In the genomic region with DNA sequence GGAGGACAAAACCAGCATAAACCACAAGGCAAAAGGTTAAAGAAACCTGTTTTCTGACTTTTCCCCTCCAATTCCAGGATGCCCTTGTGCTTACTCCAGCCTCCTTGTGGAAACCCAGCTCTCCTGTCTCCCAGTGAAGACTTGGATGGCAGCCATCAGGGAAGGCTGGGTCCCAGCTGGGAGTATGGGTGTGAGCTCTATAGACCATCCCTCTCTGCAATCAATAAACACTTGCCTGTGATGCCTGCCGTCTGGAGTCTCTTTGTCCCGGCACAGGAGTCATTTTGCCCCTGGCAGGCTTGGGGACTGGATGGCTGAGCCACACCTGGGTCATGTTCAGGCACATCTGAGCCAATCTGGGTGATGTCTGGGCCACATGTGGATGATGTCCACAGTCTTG, we compare ENCODE assay signal across 25 cellular contexts. TPM values are rescaled to one million over a fixed set of nuclear protein-coding genes. Genes with fewer than 3 reads are reported as not detected.
DNase-seq lines count a peak whose midpoint lies in the region; ATAC-seq, FAIRE-seq and TF ChIP-seq lines count a peak whose summit lies in the region.
"Had no signal": no experiment of that assay in that cellular context is flagged by ENCODE, and none has a peak within 500 bp of the region (broad histone marks: within the 10 kb centered on the region; RNA-seq: fewer than 3 reads in every experiment).

No MANE protein-coding gene starts in this region.

- H3K27ac Mint-ChIP-seq in T-cell, result no peak overlapping the region
- H3K27ac Mint-ChIP-seq: CD14-positive monocyte had no signal

- TF ChIP-seq EP300 in HepG2 (IDR thresholded peaks at IDR 0.05; ENCODE audit: low read depth in 2 of 2, low read length in 2 of 2) (no peak), HepG2 (CRISPR knock-in tag; IDR thresholded peaks at IDR 0.05; ENCODE audit: borderline replicate concordance) (no peak)

- H3K4me3 ChIP-seq in HepG2 (replicated peaks in 1 of 3; ENCODE audit: insufficient read depth in 1 of 3, low read depth in 2 of 3, low read length in 3 of 3), result no peak overlapping the region
- H3K4me3 ChIP-seq in right lobe of liver, result no peak overlapping the region
- no peak overlapping the region for H3K4me3 ChIP-seq in epithelial cell of esophagus (ENCODE audit: low read length)

- peaks cover 0 to 3% of the 10 kb centered on the region in 2 donors for H3K27me3 Mint-ChIP-seq in T-cell

- BruUV-seq in HepG2 (replicated peaks; lab: Mats Ljungman, UMichigan), result no TSS peak

- H3K4me2 ChIP-seq in HepG2 (ENCODE audit: low read depth, low read length), result no peak overlapping the region

- no peaks in the 10 kb centered on the region for H4K20me1 ChIP-seq in HepG2 (ENCODE audit: insufficient read depth, low read length)

- POLR2A ChIA-PET in HepG2 (lab: Yijun Ruan, JAX), result no interaction called here
- POLR2A ChIA-PET in T-cell (lab: Charles Lee), result no interaction called here

- no peak for FAIRE-seq in HepG2 (lab: Jason Lieb, UNC)
- FAIRE-seq: GM12892, GM18507 had no signal

- TF ChIP-seq RAD21 in HepG2 (CRISPR knock-in tag; IDR thresholded peaks at IDR 0.05), result no peak

- no peaks in the 10 kb centered on the region for H3K36me3 Mint-ChIP-seq in T-cell
- H3K36me3 Mint-ChIP-seq: CD14-positive monocyte had no signal

- H3K36me3 ChIP-seq in HepG2 (replicated peaks in 1 of 2; ENCODE audit: control insufficient read depth in 1 of 2, insufficient read depth in 2 of 2, low read length in 2 of 2) (no peaks in the 10 kb centered on the region), right lobe of liver (no peaks in the 10 kb centered on the region)

- H3K9ac ChIP-seq in HepG2 (ENCODE audit: insufficient read depth, low read depth, low read length), result no peak overlapping the region

- no peaks in the 10 kb centered on the region for H3K9me3 ChIP-seq in HepG2 (ENCODE audit: low read length)
- no peaks in the 10 kb centered on the region for H3K9me3 ChIP-seq in right lobe of liver

- TF ChIP-seq POLR2A in HepG2 (IDR thresholded peaks at IDR 0.05; ENCODE audit: insufficient read depth in 1 of 2, low read depth in 2 of 2, low read length in 2 of 2), result no peak
- no peak for TF ChIP-seq POLR2A in right lobe of liver (IDR thresholded peaks at IDR 0.05)

- H3K4me1 ChIP-seq in HepG2 (ENCODE audit: insufficient read depth, low read length), result peaks cover 12% of the 10 kb centered on the region; the same call in 1 of the 2 replicates
- no peaks in the 10 kb centered on the region for H3K4me1 ChIP-seq in right lobe of liver

- H3K27ac ChIP-seq in HepG2 (ENCODE audit: extremely low read length, insufficient read depth, low read length) (no peak overlapping the region), right lobe of liver (no peak overlapping the region)
- H3K27ac ChIP-seq: 22Rv1 had no signal

- CTCF ChIA-PET in HepG2 (lab: Yijun Ruan, JAX; ENCODE audit: low intra/inter-chr PET ratio, low total read pairs), result no interaction called here
- CTCF ChIA-PET in T-cell (lab: Charles Lee), result no interaction called here

- intact Hi-C loops in HepG2 (cut with micrococcal nuclease; ENCODE audit: unreplicated experiment) (no loop called here), right lobe of liver (cut with DNase I) (no loop called here)

- H3K4me1 Mint-ChIP-seq in T-cell, result no peaks in the 10 kb centered on the region
- H3K4me1 Mint-ChIP-seq: CD14-positive monocyte had no signal

- H3K4me3 Mint-ChIP-seq in T-cell, result no peak overlapping the region
- H3K4me3 Mint-ChIP-seq: CD14-positive monocyte had no signal

- no peak overlapping the region for H2AFZ ChIP-seq in HepG2 (ENCODE audit: low read length)

- in situ Hi-C loops in HepG2 (cut with HindIII; ENCODE audit: extremely low pct_ligation_motif_present, low pct_unique_long_range_greater_than_20kb), result no loop called here

- no peaks in the 10 kb centered on the region for H3K79me2 ChIP-seq in HepG2 (ENCODE audit: insufficient read depth, low read length)

- ATAC-seq in HepG2, result no peak; the same call in 2 of the 3 replicates
- ATAC-seq in right lobe of liver, result no peak
- ATAC-seq in T-cell (replicated peaks in 1 of 4), result no peak
- ATAC-seq: HCT116, PC-3 had no signal

- DNase-seq in DMS 273 (lab: John Stamatoyannopoulos, UW; ENCODE audit: unreplicated experiment), result peak; percentile 44
- DNase-seq in DMS 273 treated with DMSO at 0.1 percent for 48 hours (lab: John Stamatoyannopoulos, UW), result no peak
- DNase-seq in HepG2 (ENCODE audit: low spot score), result no peak
- DNase-seq in right lobe of liver, result no peak
- peak; percentile 24 for DNase-seq in epithelial cell of esophagus (ENCODE audit: low read depth)
- DNase-seq in activated effector memory CD4-positive, alpha-beta T cell treated with anti-CD3 and anti-CD28 coated beads, Interleukin-2, amount 50 U/mL, for 16 hours, result no peak
- no peak for DNase-seq in T-cell
- no peak for DNase-seq in GM10266 (ENCODE audit: extremely low spot score)
- DNase-seq: GOT3, KG1, NCI-H1417, NCI-H2029 treated with DMSO at 0.1 percent for 48 hours, NCI-H2227 treated with DMSO at 0.1 percent for 48 hours, NCI-H774, PC-3, RPMI8226, SIG-M5, T1000 had no signal

- 0% methylated on average over 2 of the region's 2 CpGs for WGBS in HepG2 (ENCODE audit: low lambda C conversion rate)
- WGBS in right lobe of liver (ENCODE audit: insufficient coverage, low coverage, low lambda C conversion rate, missing lambda C conversion rate), result 75% methylated on average over 2 of the region's 2 CpGs

- no peaks in the 10 kb centered on the region for H3K9me3 Mint-ChIP-seq in T-cell

- no peak for TF ChIP-seq CTCF in HepG2 (CRISPR knock-in tag; IDR thresholded peaks at IDR 0.05)
- no peak for TF ChIP-seq CTCF in right lobe of liver (IDR thresholded peaks at IDR 0.05)
- no peak for TF ChIP-seq CTCF in epithelial cell of esophagus (IDR thresholded peaks at IDR 0.05; ENCODE audit: insufficient read depth, low read depth, low read length, missing control alignments)
- no peak for TF ChIP-seq CTCF in GM10266 (IDR thresholded peaks at IDR 0.05; ENCODE audit: control insufficient read depth, insufficient read depth, low read depth, missing control alignments)

- H3K27me3 ChIP-seq in HepG2 (ENCODE audit: control insufficient read depth in 1 of 2, insufficient read depth in 2 of 2, low read length in 2 of 2) (peaks cover 0 to 14% of the 10 kb centered on the region in 2 experiments; a peak in 2 of 5 replicates), right lobe of liver (no peaks in the 10 kb centered on the region)

TF ChIP-seq in HepG2, 621 proteins besides CTCF, POLR2A, EP300 and RAD21:
- TF ChIP-seq ZNF773 (CRISPR knock-in tag; IDR thresholded peaks at IDR 0.05; ENCODE audit: borderline replicate concordance), result no peak
- TF ChIP-seq, protein P1, sequence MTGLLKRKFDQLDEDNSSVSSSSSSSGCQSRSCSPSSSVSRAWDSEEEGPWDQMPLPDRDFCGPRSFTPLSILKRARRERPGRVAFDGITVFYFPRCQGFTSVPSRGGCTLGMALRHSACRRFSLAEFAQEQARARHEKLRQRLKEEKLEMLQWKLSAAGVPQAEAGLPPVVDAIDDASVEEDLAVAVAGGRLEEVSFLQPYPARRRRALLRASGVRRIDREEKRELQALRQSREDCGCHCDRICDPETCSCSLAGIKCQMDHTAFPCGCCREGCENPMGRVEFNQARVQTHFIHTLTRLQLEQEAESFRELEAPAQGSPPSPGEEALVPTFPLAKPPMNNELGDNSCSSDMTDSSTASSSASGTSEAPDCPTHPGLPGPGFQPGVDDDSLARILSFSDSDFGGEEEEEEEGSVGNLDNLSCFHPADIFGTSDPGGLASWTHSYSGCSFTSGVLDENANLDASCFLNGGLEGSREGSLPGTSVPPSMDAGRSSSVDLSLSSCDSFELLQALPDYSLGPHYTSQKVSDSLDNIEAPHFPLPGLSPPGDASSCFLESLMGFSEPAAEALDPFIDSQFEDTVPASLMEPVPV (CRISPR knock-in tag; IDR thresholded peaks at IDR 0.05), result 0 out of 2 replicates have a peak, but pooled peaks have one; percentile 3

RNA-seq across cellular contexts. Expression of a gene that starts 26.6 kb away (rescaled TPM):
- 0.18 and 0.82 TPM in 2 replicates for total RNA-seq in HepG2 (2016; rRNA removed; fragmentation: Illumina TruSeq; extraction: Trizol)
- total RNA-seq in HepG2 (2016; cell fraction: cytosol; rRNA removed; fragmentation: Illumina TruSeq; extraction: Trizol; ENCODE audit: low read depth), result 0.18 TPM in 1 of 2 replicates, not detected in the other
- 0.34 and 0.56 TPM in 2 replicates for total RNA-seq in HepG2 (2016; cell fraction: insoluble cytoplasmic fraction; rRNA removed; fragmentation: Illumina TruSeq; extraction: Trizol)
- 0.28 TPM in 2 replicates for total RNA-seq in HepG2 (2016; cell fraction: membrane; rRNA removed; fragmentation: Illumina TruSeq; extraction: Trizol)
- 0.59 and 0.75 TPM in 2 replicates for total RNA-seq in HepG2 (2016; cell fraction: nucleus; rRNA removed; fragmentation: Illumina TruSeq; extraction: Trizol)
- 4.4 and 9.2 TPM in 2 replicates for polyA plus RNA-seq in HepG2 (2011; rRNA removed)
- 3.2 and 5.0 TPM in 2 replicates for polyA plus RNA-seq in HepG2 (2011; cell fraction: cytosol; rRNA removed)
- polyA plus RNA-seq in HepG2 (2011; cell fraction: nucleus; rRNA removed), result 5.1 and 7.3 TPM in 2 replicates
- 7.9 and 12.0 TPM in 2 replicates for polyA plus RNA-seq in HepG2 (2012)
- 0.26 and 0.36 TPM in 2 replicates for polyA plus RNA-seq in HepG2 (2016; cell fraction: cytosol; fragmentation: Illumina TruSeq; extraction: Trizol; ENCODE audit: low read depth)
- polyA plus RNA-seq in HepG2 (2016; cell fraction: insoluble cytoplasmic fraction; fragmentation: Illumina TruSeq; extraction: Trizol; ENCODE audit: low read depth), result 0.54 and 0.91 TPM in 2 replicates
- 0.17 and 0.40 TPM in 2 replicates for polyA plus RNA-seq in HepG2 (2016; cell fraction: membrane; fragmentation: Illumina TruSeq; extraction: Trizol; ENCODE audit: low read depth)
- polyA plus RNA-seq in HepG2 (2016; cell fraction: nucleus; fragmentation: Illumina TruSeq; extraction: Trizol; ENCODE audit: insufficient read depth, low read depth), result 0.97 and 1.00 TPM in 2 replicates
- 3.7 TPM in 1 of 2 replicates, not detected in the other for polyA minus RNA-seq in HepG2 (2011; rRNA and poly(A)+ RNA removed; ENCODE audit: low replicate concordance)
- 0.44 and 1.6 TPM in 2 replicates for polyA minus RNA-seq in HepG2 (2011; cell fraction: cytosol; rRNA and poly(A)+ RNA removed)
- polyA minus RNA-seq in HepG2 (2011; cell fraction: nucleus; rRNA and poly(A)+ RNA removed), result 1.7 and 2.0 TPM in 2 replicates
- total RNA-seq in right lobe of liver, result not detected
- under 1 TPM in 2 of 5 donors, not detected in 3; 0.16 to 0.76 TPM for total RNA-seq in T-cell
- total RNA-seq: PC-3; T-helper 1 cell treated with Interleukin-12 subunit alpha and Interleukin-12 subunit beta and Interleukin-4 antibody, amounts not matched to agents 30 ng/mL and 1 ng/mL, for 36 hours had no signal
- polyA plus RNA-seq: AG04450, CD14-positive monocyte had no signal

Comparison
In these comparisons a context has a peak if more than half of its experiments do, and no peak if none do; other contexts are left out.
1. DNase-seq: peak in DMS 273 (single experiment) and epithelial cell of esophagus (single experiment); none in DMS 273 treated with DMSO at 0.1 percent for 48 hours (single experiment), HepG2 (single experiment), right lobe of liver (0 of 3), activated effector memory CD4-positive, alpha-beta T cell treated with anti-CD3 and anti-CD28 coated beads, Interleukin-2, amount 50 U/mL, for 16 hours (single experiment), T-cell (0 of 34) and GM10266 (single experiment).